23 cellular contexts compared by ENCODE assay signal in the genomic region with DNA sequence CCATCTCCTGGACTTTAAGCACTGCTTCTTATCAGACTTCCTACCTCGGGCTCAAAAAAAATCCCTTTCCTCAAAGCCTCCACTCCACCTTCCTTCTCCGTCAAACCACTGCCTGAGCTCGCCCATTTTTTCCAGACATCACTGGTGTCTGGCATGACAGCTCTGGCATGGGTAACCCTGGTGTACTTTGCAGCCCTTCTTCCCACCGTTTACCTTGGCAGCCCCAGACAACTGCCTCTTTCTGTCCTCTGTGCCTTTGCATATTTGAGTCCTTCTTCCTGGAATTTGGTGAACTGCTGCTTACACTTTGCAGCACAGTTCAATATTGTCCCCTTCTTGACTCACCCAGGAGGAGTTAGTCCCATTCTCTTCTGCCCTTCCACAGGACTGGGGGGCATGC.
DNase-seq lines count a peak whose midpoint lies in the region; ATAC-seq and TF ChIP-seq lines count a peak whose summit lies in the region.
"Had no signal": no experiment of that assay in that cellular context is flagged by ENCODE, and none has a peak within 500 bp of the region (broad histone marks: within the 10 kb centered on the region; RNA-seq: fewer than 3 reads in every experiment).

No MANE protein-coding gene starts in this region.

- peaks cover 0 to 4% (median 0%) of the 10 kb centered on the region in 4 donors for H3K27me3 ChIP-seq in esophagus muscularis mucosa
- H3K27me3 ChIP-seq: BE2C, BLaER1 had no signal

- no peaks in the 10 kb centered on the region for H3K4me1 ChIP-seq in esophagus muscularis mucosa
- H3K4me1 ChIP-seq: BE2C, BLaER1 had no signal

- ATAC-seq in stimulated activated naive CD8-positive, alpha-beta T cell treated with anti-CD3 and anti-CD28 coated beads, Interleukin-15, amount 100 ng/mL, for 72 hours: peak; percentile 11
- no peak for ATAC-seq in stimulated activated naive CD8-positive, alpha-beta T cell treated with anti-CD3 and anti-CD28 coated beads, Interleukin-15, Interleukin-2, amounts not matched to agents 100 U/mL and 50 U/mL, for 24 hours
- ATAC-seq: GM12878 had no signal

- no peaks in the 10 kb centered on the region for H3K9me3 Mint-ChIP-seq in stimulated activated naive CD8-positive, alpha-beta T cell treated with anti-CD3 and anti-CD28 coated beads, Interleukin-15, amount 100 ng/mL, for 72 hours
- H3K9me3 Mint-ChIP-seq: CD4-positive, alpha-beta memory T cell; CD8-positive, alpha-beta memory T cell had no signal

- WGBS in esophagus muscularis mucosa: 59% methylated on average over 4 of the region's 4 CpGs

- H3K27ac ChIP-seq in esophagus muscularis mucosa (replicated peaks in 1 of 4): no peak overlapping the region
- H3K27ac ChIP-seq: BLaER1 had no signal

- no peak overlapping the region for H3K27ac Mint-ChIP-seq in stimulated activated naive CD8-positive, alpha-beta T cell treated with anti-CD3 and anti-CD28 coated beads, Interleukin-15, amount 100 ng/mL, for 72 hours
- H3K27ac Mint-ChIP-seq: CD4-positive, alpha-beta memory T cell; CD4-positive, CD25-positive, alpha-beta regulatory T cell; CD8-positive, alpha-beta memory T cell had no signal

- H3K4me3 ChIP-seq in esophagus muscularis mucosa: no peak overlapping the region
- H3K4me3 ChIP-seq: BLaER1, GM12878 had no signal

- intact Hi-C loops in esophagus muscularis mucosa (cut with DNase I): no loop called here

- no peaks in the 10 kb centered on the region for H3K36me3 ChIP-seq in esophagus muscularis mucosa
- H3K36me3 ChIP-seq: BE2C, BLaER1 had no signal

- H3K4me1 Mint-ChIP-seq in stimulated activated naive CD8-positive, alpha-beta T cell treated with anti-CD3 and anti-CD28 coated beads, Interleukin-15, amount 100 ng/mL, for 72 hours: no peaks in the 10 kb centered on the region
- H3K4me1 Mint-ChIP-seq: CD14-positive monocyte; CD4-positive, alpha-beta memory T cell; CD4-positive, CD25-positive, alpha-beta regulatory T cell; CD8-positive, alpha-beta memory T cell had no signal

- H3K9me3 ChIP-seq in esophagus muscularis mucosa: no peaks in the 10 kb centered on the region
- H3K9me3 ChIP-seq: BE2C, BLaER1 had no signal

- H3K27me3 Mint-ChIP-seq in stimulated activated naive CD8-positive, alpha-beta T cell treated with anti-CD3 and anti-CD28 coated beads, Interleukin-15, amount 100 ng/mL, for 72 hours: peaks cover 9% of the 10 kb centered on the region
- H3K27me3 Mint-ChIP-seq: CD4-positive, CD25-positive, alpha-beta regulatory T cell had no signal

- no peak overlapping the region for H3K4me3 Mint-ChIP-seq in stimulated activated naive CD8-positive, alpha-beta T cell treated with anti-CD3 and anti-CD28 coated beads, Interleukin-15, amount 100 ng/mL, for 72 hours
- H3K4me3 Mint-ChIP-seq: CD14-positive monocyte; CD4-positive, alpha-beta memory T cell; CD4-positive, CD25-positive, alpha-beta regulatory T cell; CD8-positive, alpha-beta memory T cell had no signal

- no peak for DNase-seq in stimulated activated naive CD8-positive, alpha-beta T cell treated with anti-CD3 and anti-CD28 coated beads, Interleukin-15, amount 100 ng/mL, for 72 hours
- DNase-seq in stimulated activated naive CD8-positive, alpha-beta T cell treated with anti-CD3 and anti-CD28 coated beads, Interleukin-15, Interleukin-2, amounts not matched to agents 100 U/mL and 50 U/mL, for 24 hours: no peak
- DNase-seq in esophagus muscularis mucosa (ENCODE audit: extremely low spot score) (peak; percentile 78), middle frontal gyrus (ENCODE audit: extremely low spot score, low spot score) (no peak), NCI-H1436 (lab: John Stamatoyannopoulos, UW) (no peak)
- DNase-seq: 8988T; ACHN; BE2C; C1 segment of cervical spinal cord; CD4-positive, alpha-beta memory T cell; CD4-positive, CD25-positive, alpha-beta regulatory T cell; CD8-positive, alpha-beta memory T cell; COR-L47; DMS 273 treated with DMSO at 0.1 percent for 48 hours; DMS153; DMS53; DMS79; DND-41; EL; GDM1 had no signal

- no peak for TF ChIP-seq EP300 in esophagus muscularis mucosa (IDR thresholded peaks at IDR 0.05)

- no peak for TF ChIP-seq POLR2A in esophagus muscularis mucosa (IDR thresholded peaks at IDR 0.05; ENCODE audit: low read depth)

- TF ChIP-seq CTCF in esophagus muscularis mucosa (IDR thresholded peaks at IDR 0.05): no peak
